In genomic region chr11:60700689-60701508, GRCh38 we compare ENCODE assay signal across 9 cellular contexts. TPM values are rescaled to one million over a fixed set of nuclear protein-coding genes. Genes with fewer than 3 reads are reported as not detected.
DNase-seq lines count a peak whose midpoint lies in the region; ATAC-seq, FAIRE-seq and TF ChIP-seq lines count a peak whose summit lies in the region.
"Had no signal": no experiment of that assay in that cellular context is flagged by ENCODE, and none has a peak within 500 bp of the region (broad histone marks: within the 10 kb centered on the region; RNA-seq: fewer than 3 reads in every experiment).

No MANE protein-coding gene starts in this region.

- H3K36me3 Mint-ChIP-seq in CD4-positive, alpha-beta memory T cell, result no peaks in the 10 kb centered on the region

- 32 to 51% (median 36%) methylated on average over 15 of the region's 15 CpGs for WGBS in ovary, 3 donors

- no peak overlapping the region for H3K27ac Mint-ChIP-seq in CD4-positive, alpha-beta memory T cell

- DNase-seq in H54 (ENCODE audit: insufficient read length, low spot score), result peak; percentile 19
- DNase-seq in NCI-H2029 treated with DMSO at 0.1 percent for 48 hours (lab: John Stamatoyannopoulos, UW), result peak; percentile 74
- DNase-seq in cerebellar cortex (ENCODE audit: low spot score), result peak; percentile 7
- peak; percentile 21 to 58 (median 28) for DNase-seq in ovary
- no peak for DNase-seq in CD4-positive, alpha-beta memory T cell
- DNase-seq in sciatic nerve (ENCODE audit: low spot score), result no peak
- DNase-seq: NK-92 treated with Interleukin-12 subunit alpha and Interleukin-12 subunit beta, amount 100 ng/mL, for 24 hours had no signal

- no peak overlapping the region for H3K4me3 ChIP-seq in ovary
- H3K4me3 ChIP-seq in CD4-positive, alpha-beta memory T cell (ENCODE audit: low read length in 2 of 2), result no peak overlapping the region

- no peak overlapping the region for H3K4me3 Mint-ChIP-seq in CD4-positive, alpha-beta memory T cell

- peak overlapping the region in 1 of 2 donors; percentile 54 for H3K27ac ChIP-seq in ovary
- H3K27ac ChIP-seq in CD4-positive, alpha-beta memory T cell (ENCODE audit: low read depth, low read length), result no peak overlapping the region

- H3K27me3 ChIP-seq in ovary, result no peaks in the 10 kb centered on the region
- no peaks in the 10 kb centered on the region for H3K27me3 ChIP-seq in CD4-positive, alpha-beta memory T cell (ENCODE audit: insufficient read depth, low read length)

- intact Hi-C loops in ovary (cut with DNase I) (no loop called here), sciatic nerve (cut with DNase I) (loop anchor here (5.0 kb wide), 1 partner anchor 1486 kb away; no protein-coding TSS in a partner anchor)
- intact Hi-C loops in CD4-positive, alpha-beta memory T cell (cut with micrococcal nuclease), result no loop called here

- TF ChIP-seq POLR2A in H54 (IDR thresholded peaks at IDR 0.05; ENCODE audit: low read depth, low read length) (no peak), ovary (IDR thresholded peaks at IDR 0.05) (no peak)

- H3K9me3 Mint-ChIP-seq in CD4-positive, alpha-beta memory T cell, result no peaks in the 10 kb centered on the region

- POLR2A ChIA-PET in CD4-positive, alpha-beta memory T cell (lab: Charles Lee; ENCODE audit: partially characterized antibody), result no interaction called here

- no peak for ATAC-seq in HG02981 (IDR thresholded peaks at IDR 0.05; ENCODE audit: unreplicated experiment)
- no peak for ATAC-seq in HG02938 (IDR thresholded peaks at IDR 0.05; ENCODE audit: unreplicated experiment)
- no peak for ATAC-seq in sciatic nerve

- TF ChIP-seq CTCF in ovary (IDR thresholded peaks at IDR 0.05), result peak in 2 of 3 donors; percentile 11 to 51

- peaks cover under 1 to 11% of the 10 kb centered on the region in 2 donors for H3K27me3 Mint-ChIP-seq in CD4-positive, alpha-beta memory T cell

- no peaks in the 10 kb centered on the region for H3K36me3 ChIP-seq in ovary
- H3K36me3 ChIP-seq in CD4-positive, alpha-beta memory T cell (ENCODE audit: insufficient read depth, low read length), result no peaks in the 10 kb centered on the region

- peaks cover 3% of the 10 kb centered on the region for H3K4me1 ChIP-seq in ovary (ENCODE audit: insufficient read depth)
- H3K4me1 ChIP-seq in CD4-positive, alpha-beta memory T cell (ENCODE audit: insufficient read depth, low read length), result no peaks in the 10 kb centered on the region

- no peak for FAIRE-seq in H54 (lab: Jason Lieb, UNC)

- H3K4me1 Mint-ChIP-seq in CD4-positive, alpha-beta memory T cell, result no peaks in the 10 kb centered on the region

- no peak for TF ChIP-seq EP300 in ovary (IDR thresholded peaks at IDR 0.05)

- H3K9me3 ChIP-seq in ovary, result no peaks in the 10 kb centered on the region
- H3K9me3 ChIP-seq in CD4-positive, alpha-beta memory T cell (ENCODE audit: control insufficient read depth in 1 of 2, low read length in 2 of 2), result no peaks in the 10 kb centered on the region

- CTCF ChIA-PET in CD4-positive, alpha-beta memory T cell (lab: Charles Lee; ENCODE audit: partially characterized antibody), result no interaction called here

RNA-seq across cellular contexts. Expression of gene MS4A8, which starts 1.5 kb away (rescaled TPM):
- total RNA-seq in ovary (10 to 100 TPM in 1 of 7 donors, 1 to 10 TPM in 4, under 1 TPM in 1, not detected in 1; 0.96 to 30.9 (median 2.5) TPM), sciatic nerve (not detected)
- under 1 TPM in 1 of 2 donors, not detected in 1; 0.45 TPM for polyA plus RNA-seq in ovary
- not detected for total RNA-seq in CD4-positive, alpha-beta memory T cell
- polyA plus RNA-seq in CD4-positive, alpha-beta memory T cell, result not detected

RNA-seq across cellular contexts. Expression of gene MS4A18, which starts 23.6 kb away (rescaled TPM):
- total RNA-seq in ovary (not detected), sciatic nerve (not detected)
- polyA plus RNA-seq in ovary, result not detected
- total RNA-seq in CD4-positive, alpha-beta memory T cell, result not detected
- not detected for polyA plus RNA-seq in CD4-positive, alpha-beta memory T cell

RNA-seq across cellular contexts. Expression of gene MS4A15, which starts 55.8 kb away (rescaled TPM):
- total RNA-seq in ovary (1 to 10 TPM in 1 of 7 donors, under 1 TPM in 1, not detected in 5; 0.33 to 1.1 TPM), sciatic nerve (not detected)
- under 1 TPM in 1 of 2 donors, not detected in 1; 0.15 TPM for polyA plus RNA-seq in ovary
- not detected for total RNA-seq in CD4-positive, alpha-beta memory T cell
- not detected for polyA plus RNA-seq in CD4-positive, alpha-beta memory T cell

Comparison
In these comparisons a context has a peak if more than half of its experiments do, and no peak if none do; other contexts are left out.
1. DNase-seq: peak in H54 (single experiment), NCI-H2029 treated with DMSO at 0.1 percent for 48 hours (single experiment), cerebellar cortex (single experiment) and ovary (5 of 5); none in CD4-positive, alpha-beta memory T cell (0 of 5) and sciatic nerve (single experiment).